In the genomic region with DNA sequence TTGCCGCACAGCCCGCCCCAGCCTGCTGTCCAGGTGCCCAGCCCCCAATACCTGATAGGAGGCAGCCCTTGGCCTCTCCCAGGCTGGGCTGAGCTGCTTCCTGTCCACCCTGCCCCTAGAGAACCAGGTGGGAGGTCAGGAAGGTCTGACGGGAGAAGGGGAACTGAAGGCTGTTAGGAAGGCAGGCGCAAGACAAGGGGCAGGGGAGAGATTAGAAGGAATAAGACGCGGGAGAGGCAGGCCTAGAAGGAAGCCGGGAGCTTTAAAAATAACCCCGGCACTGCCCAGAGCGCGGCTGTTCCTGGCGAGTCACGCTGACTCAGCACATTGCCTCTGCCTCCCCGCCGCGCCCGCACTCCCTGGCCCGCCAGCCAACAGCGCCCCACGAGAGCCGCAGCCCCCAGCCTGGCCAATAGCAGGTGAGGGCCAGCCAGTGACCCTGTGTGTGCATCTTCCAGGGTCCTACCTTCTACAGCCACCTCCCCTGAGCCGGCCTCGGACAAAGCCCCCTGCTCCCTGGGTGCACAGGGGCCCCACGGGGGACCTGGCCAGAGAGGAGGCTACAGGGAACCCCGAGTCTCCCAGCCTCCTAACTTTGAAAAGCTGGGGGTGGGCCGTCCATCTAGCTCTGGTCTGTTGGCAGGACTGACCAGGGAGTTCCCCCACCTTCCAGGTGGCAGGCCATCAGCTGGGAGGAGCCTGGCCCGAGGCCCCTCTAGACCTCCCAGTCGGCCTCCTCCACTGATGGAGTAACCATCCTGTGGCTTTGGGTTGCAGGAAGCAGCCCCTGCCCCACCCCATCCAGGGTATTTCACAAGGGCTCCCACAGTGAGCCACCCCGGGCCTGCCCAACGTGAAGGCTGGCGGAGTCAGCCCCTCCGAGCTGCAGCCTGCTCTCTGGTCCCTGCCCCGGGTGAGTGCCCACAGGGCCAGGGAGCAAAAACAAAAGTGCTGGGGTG, we compare ENCODE assay signal across 8 cellular contexts. TPM values are rescaled to one million over a fixed set of nuclear protein-coding genes. Genes with fewer than 3 reads are reported as not detected.
DNase-seq lines count a peak whose midpoint lies in the region; ATAC-seq, FAIRE-seq and TF ChIP-seq lines count a peak whose summit lies in the region.

No MANE protein-coding gene starts in this region.

- CTCF ChIA-PET in activated CD4-positive, alpha-beta memory T cell treated with anti-CD3 and anti-CD28 coated beads, Interleukin-2, amount 10 ng/mL, durations not matched to agents 7 days and 5 days (lab: Charles Lee), result interaction anchor here (1.7 kb wide), 1 partner anchor 54 kb away, joined by 6 read pairs; no protein-coding TSS in a partner anchor
- CTCF ChIA-PET in activated CD4-positive, alpha-beta memory T cell treated with anti-CD3 and anti-CD28 coated beads for 36 hours (lab: Charles Lee), result interaction anchor here (0.6 kb wide), 1 partner anchor 185 kb away, joined by 3 read pairs; no protein-coding TSS in a partner anchor

- FAIRE-seq in frontal cortex (lab: Jason Lieb, UNC), result no peak

- H3K27me3 Mint-ChIP-seq in activated CD4-positive, alpha-beta memory T cell treated with anti-CD3 and anti-CD28 coated beads, Interleukin-2, amount 10 ng/mL, durations not matched to agents 7 days and 5 days, result peaks cover under 1% of the 10 kb centered on the region
- H3K27me3 Mint-ChIP-seq in activated CD4-positive, alpha-beta memory T cell treated with anti-CD3 and anti-CD28 coated beads for 36 hours, result peaks cover under 1% of the 10 kb centered on the region

- peak overlapping the region; percentile 83 for H3K27ac Mint-ChIP-seq in activated CD4-positive, alpha-beta memory T cell treated with anti-CD3 and anti-CD28 coated beads, Interleukin-2, amount 10 ng/mL, durations not matched to agents 7 days and 5 days
- no peak overlapping the region for H3K27ac Mint-ChIP-seq in activated CD4-positive, alpha-beta memory T cell treated with anti-CD3 and anti-CD28 coated beads for 36 hours

- no peaks in the 10 kb centered on the region for H3K9me3 Mint-ChIP-seq in activated CD4-positive, alpha-beta memory T cell treated with anti-CD3 and anti-CD28 coated beads, Interleukin-2, amount 10 ng/mL, durations not matched to agents 7 days and 5 days
- H3K9me3 Mint-ChIP-seq in activated CD4-positive, alpha-beta memory T cell treated with anti-CD3 and anti-CD28 coated beads for 36 hours, result no peaks in the 10 kb centered on the region

- H3K4me1 Mint-ChIP-seq in activated CD4-positive, alpha-beta memory T cell treated with anti-CD3 and anti-CD28 coated beads, Interleukin-2, amount 10 ng/mL, durations not matched to agents 7 days and 5 days, result peaks cover 51% of the 10 kb centered on the region
- H3K4me1 Mint-ChIP-seq in activated CD4-positive, alpha-beta memory T cell treated with anti-CD3 and anti-CD28 coated beads for 36 hours (ENCODE audit: low read depth), result peaks cover 19% of the 10 kb centered on the region

- POLR2A ChIA-PET in activated CD4-positive, alpha-beta memory T cell treated with anti-CD3 and anti-CD28 coated beads, Interleukin-2, amount 10 ng/mL, durations not matched to agents 7 days and 5 days (lab: Charles Lee), result interaction anchor here (0.7 to 7.6 kb wide), 9 partner anchors 11 to 221 kb away, joined by 3 to 62 read pairs (median 4); a partner anchor contains a TSS
- POLR2A ChIA-PET in activated CD4-positive, alpha-beta memory T cell treated with anti-CD3 and anti-CD28 coated beads for 36 hours (lab: Charles Lee), result no interaction called here

- TF ChIP-seq CTCF in omental fat pad (IDR thresholded peaks at IDR 0.05), result no peak

- peak overlapping the region; percentile 59 for H3K4me3 Mint-ChIP-seq in activated CD4-positive, alpha-beta memory T cell treated with anti-CD3 and anti-CD28 coated beads, Interleukin-2, amount 10 ng/mL, durations not matched to agents 7 days and 5 days
- no peak overlapping the region for H3K4me3 Mint-ChIP-seq in activated CD4-positive, alpha-beta memory T cell treated with anti-CD3 and anti-CD28 coated beads for 36 hours

- no peak for DNase-seq in activated CD4-positive, alpha-beta memory T cell treated with anti-CD3 and anti-CD28 coated beads, Interleukin-2, amount 10 ng/mL, durations not matched to agents 7 days and 5 days
- no peak for DNase-seq in activated CD4-positive, alpha-beta memory T cell treated with anti-CD3 and anti-CD28 coated beads for 36 hours
- DNase-seq in UCSD-AML1 (lab: John Stamatoyannopoulos, UW; ENCODE audit: unreplicated experiment) (peak; percentile 86), frontal cortex (ENCODE audit: low spot score in 2 of 2) (peak; percentile 65 to 74), omental fat pad (ENCODE audit: low spot score) (peak; percentile 65), mesenteric fat pad (ENCODE audit: low spot score) (no peak)
- no peak for DNase-seq in activated CD8-positive, alpha-beta memory T cell treated with anti-CD3 and anti-CD28 coated beads, Interleukin-2, amount 50 U/mL, for 48 hours
- DNase-seq in stimulated activated CD4-positive, alpha-beta T cell treated with anti-CD3 and anti-CD28 coated beads, Interleukin-1b, Interleukin-23, amount 100 ng/mL, for 48 hours, result no peak

- peaks cover 30% of the 10 kb centered on the region for H3K36me3 Mint-ChIP-seq in activated CD4-positive, alpha-beta memory T cell treated with anti-CD3 and anti-CD28 coated beads, Interleukin-2, amount 10 ng/mL, durations not matched to agents 7 days and 5 days (ENCODE audit: low read depth)
- H3K36me3 Mint-ChIP-seq in activated CD4-positive, alpha-beta memory T cell treated with anti-CD3 and anti-CD28 coated beads for 36 hours, result peaks cover 8% of the 10 kb centered on the region

- intact Hi-C loops in activated CD4-positive, alpha-beta memory T cell treated with anti-CD3 and anti-CD28 coated beads for 36 hours (cut with micrococcal nuclease), result no loop called here

- peak; percentile 55 for ATAC-seq in omental fat pad (ENCODE audit: low FRiP score)

RNA-seq across cellular contexts. Expression of a gene that starts 4.0 kb away (rescaled TPM):
- total RNA-seq in activated CD4-positive, alpha-beta memory T cell treated with anti-CD3 and anti-CD28 coated beads, Interleukin-2, amount 10 ng/mL, durations not matched to agents 7 days and 5 days, result 10 to 100 TPM; 35.2 to 36.5 TPM
- total RNA-seq in activated CD4-positive, alpha-beta memory T cell treated with anti-CD3 and anti-CD28 coated beads for 36 hours, result 10 to 100 TPM; 23.4 to 24.1 TPM
- 13.9 TPM for total RNA-seq in frontal cortex
- 10 to 100 TPM; 22.2 to 31.5 (median 25.6) TPM for total RNA-seq in omental fat pad
- total RNA-seq in mesenteric fat pad, result 29.7 TPM

RNA-seq across cellular contexts. Expression of a gene that starts 5.6 kb away (rescaled TPM):
- 10 to 100 TPM; 55.8 to 58.4 TPM for total RNA-seq in activated CD4-positive, alpha-beta memory T cell treated with anti-CD3 and anti-CD28 coated beads, Interleukin-2, amount 10 ng/mL, durations not matched to agents 7 days and 5 days
- total RNA-seq in activated CD4-positive, alpha-beta memory T cell treated with anti-CD3 and anti-CD28 coated beads for 36 hours, result 10 to 100 TPM; 32.0 to 33.1 TPM
- total RNA-seq in frontal cortex (8.6 TPM), omental fat pad (10 to 100 TPM; 15.4 to 25.7 (median 20.2) TPM), mesenteric fat pad (16.9 TPM)

RNA-seq across cellular contexts. Expression of a gene that starts 12.4 kb away (rescaled TPM):
- 10 to 100 TPM; 41.6 to 44.4 TPM for total RNA-seq in activated CD4-positive, alpha-beta memory T cell treated with anti-CD3 and anti-CD28 coated beads, Interleukin-2, amount 10 ng/mL, durations not matched to agents 7 days and 5 days
- total RNA-seq in activated CD4-positive, alpha-beta memory T cell treated with anti-CD3 and anti-CD28 coated beads for 36 hours, result 10 to 100 TPM; 28.8 to 29.7 TPM
- total RNA-seq in frontal cortex (28.9 TPM), omental fat pad (10 to 100 TPM; 36.5 to 64.7 (median 45.5) TPM), mesenteric fat pad (33.9 TPM)

RNA-seq across cellular contexts. Expression of a gene that starts 13.5 kb away (rescaled TPM):
- total RNA-seq in activated CD4-positive, alpha-beta memory T cell treated with anti-CD3 and anti-CD28 coated beads, Interleukin-2, amount 10 ng/mL, durations not matched to agents 7 days and 5 days, result 10 to 100 TPM; 25.8 to 34.7 TPM
- total RNA-seq in activated CD4-positive, alpha-beta memory T cell treated with anti-CD3 and anti-CD28 coated beads for 36 hours, result 10 to 100 TPM; 88.9 to 89.8 TPM
- total RNA-seq in frontal cortex (15.9 TPM), omental fat pad (10 to 100 TPM in 2 of 4 donors, 1 to 10 TPM in 2; 4.8 to 13.9 (median 10.8) TPM), mesenteric fat pad (9.5 TPM)

RNA-seq across cellular contexts. Expression of a gene that starts 21.5 kb away (rescaled TPM):
- total RNA-seq in activated CD4-positive, alpha-beta memory T cell treated with anti-CD3 and anti-CD28 coated beads, Interleukin-2, amount 10 ng/mL, durations not matched to agents 7 days and 5 days, result under 1 TPM in 1 of 2 experiments, not detected in 1; 0.38 TPM
- not detected for total RNA-seq in activated CD4-positive, alpha-beta memory T cell treated with anti-CD3 and anti-CD28 coated beads for 36 hours
- 1.2 TPM for total RNA-seq in frontal cortex
- total RNA-seq in omental fat pad, result 1 to 10 TPM in 1 of 4 donors, not detected in 3; 1.4 TPM
- total RNA-seq in mesenteric fat pad, result not detected

Comparison
In these comparisons a context has a peak if more than half of its experiments do, and no peak if none do; other contexts are left out.
1. DNase-seq: peak in UCSD-AML1 (single experiment), frontal cortex (2 of 2) and omental fat pad (single experiment); none in activated CD4-positive, alpha-beta memory T cell treated with anti-CD3 and anti-CD28 coated beads, Interleukin-2, amount 10 ng/mL, durations not matched to agents 7 days and 5 days (single experiment), activated CD4-positive, alpha-beta memory T cell treated with anti-CD3 and anti-CD28 coated beads for 36 hours (single experiment), activated CD8-positive, alpha-beta memory T cell treated with anti-CD3 and anti-CD28 coated beads, Interleukin-2, amount 50 U/mL, for 48 hours (single experiment), stimulated activated CD4-positive, alpha-beta T cell treated with anti-CD3 and anti-CD28 coated beads, Interleukin-1b, Interleukin-23, amount 100 ng/mL, for 48 hours (single experiment) and mesenteric fat pad (single experiment).